ENCODE assay signal across 24 cellular contexts in genomic region chr2:205808493-205809121, GRCh38.
DNase-seq lines count a peak whose midpoint lies in the region; ATAC-seq, FAIRE-seq and TF ChIP-seq lines count a peak whose summit lies in the region.
"Had no signal": no experiment of that assay in that cellular context is flagged by ENCODE, and none has a peak within 500 bp of the region (broad histone marks: within the 10 kb centered on the region; RNA-seq: fewer than 3 reads in every experiment).

No MANE protein-coding gene starts in this region.

- no peak overlapping the region for H3K4ac ChIP-seq in IMR-90 (ENCODE audit: low read depth, low read length)

- peak; percentile 73 for FAIRE-seq in bronchial epithelial cell (lab: Jason Lieb, UNC)
- FAIRE-seq: endothelial cell of umbilical vein had no signal

- intact Hi-C loops in IMR-90 (cut with micrococcal nuclease) (no loop called here), transverse colon (cut with DNase I; ENCODE audit: low total_unique reads) (no loop called here)

- no peaks in the 10 kb centered on the region for H3K9me3 Mint-ChIP-seq in naive thymus-derived CD8-positive, alpha-beta T cell
- H3K9me3 Mint-ChIP-seq: activated T-cell treated with anti-CD3 and anti-CD28 coated beads, Interleukin-2, amount 50 U/mL, for 24 hours; CD4-positive, alpha-beta memory T cell; natural killer cell treated with Interleukin-12 subunit alpha and Interleukin-12 subunit beta and Interleukin-15 and Interleukin-18, amount 100 ng/mL, for 72 hours; stimulated activated naive CD8-positive, alpha-beta T cell treated with anti-CD3 and anti-CD28 coated beads, Interleukin-15, Interleukin-2, amounts not matched to agents 100 ng/mL and 50 ng/mL, for 24 hours had no signal

- ATAC-seq in IMR-90 (ENCODE audit: low read depth) (peak; percentile 21), HG03135 (IDR thresholded peaks at IDR 0.05; ENCODE audit: unreplicated experiment) (no peak)
- no peak for ATAC-seq in naive thymus-derived CD8-positive, alpha-beta T cell
- ATAC-seq: foreskin keratinocyte; natural killer cell treated with Interleukin-12 subunit alpha and Interleukin-12 subunit beta and Interleukin-15 and Interleukin-18, amount 100 ng/mL, for 72 hours had no signal

- no peak overlapping the region for H3K9ac ChIP-seq in IMR-90 (ENCODE audit: low read depth, low read length)
- H3K9ac ChIP-seq: parathyroid adenoma had no signal

- H2BK20ac ChIP-seq in IMR-90 (ENCODE audit: low read depth, low read length) = no peak overlapping the region

- H3K27me3 ChIP-seq in IMR-90 (ENCODE audit: control insufficient read depth, insufficient read depth, low read length) (peaks cover 16% of the 10 kb centered on the region), bronchial epithelial cell (ENCODE audit: control insufficient read depth, insufficient read depth, low read length) (no peaks in the 10 kb centered on the region), transverse colon (no peaks in the 10 kb centered on the region)
- H3K27me3 ChIP-seq: foreskin keratinocyte, tibial nerve had no signal

- no peaks in the 10 kb centered on the region for H3K4me1 Mint-ChIP-seq in naive thymus-derived CD8-positive, alpha-beta T cell
- H3K4me1 Mint-ChIP-seq: CD4-positive, alpha-beta memory T cell had no signal

- no peaks in the 10 kb centered on the region for H3K9me1 ChIP-seq in IMR-90 (ENCODE audit: insufficient read depth, low read length)

- POLR2A ChIA-PET in IMR-90 (lab: Charles Lee; ENCODE audit: unreplicated experiment) = interaction anchor here (0.6 kb wide), 1 partner anchor 8 kb away, joined by 7 read pairs; no protein-coding TSS in a partner anchor
- POLR2A ChIA-PET in naive thymus-derived CD8-positive, alpha-beta T cell (lab: Charles Lee) = no interaction called here

- no peak overlapping the region for H3K4me2 ChIP-seq in IMR-90 (ENCODE audit: low read depth, low read length)
- H3K4me2 ChIP-seq: smooth muscle cell had no signal

- H3K27ac ChIP-seq in IMR-90 (ENCODE audit: insufficient read depth, low read length) (no peak overlapping the region), transverse colon (no peak overlapping the region)
- H3K27ac ChIP-seq: foreskin keratinocyte, parathyroid adenoma, tibial nerve had no signal

- peak overlapping the region; percentile 20 for H2AK9ac ChIP-seq in IMR-90 (replicated peaks; ENCODE audit: low read depth, low read length, poor library complexity)

- no peaks in the 10 kb centered on the region for H3K79me1 ChIP-seq in IMR-90 (ENCODE audit: low read depth in 1 of 2, low read length in 2 of 2)

- H3K36me3 Mint-ChIP-seq in naive thymus-derived CD8-positive, alpha-beta T cell = no peaks in the 10 kb centered on the region
- H3K36me3 Mint-ChIP-seq: CD4-positive, alpha-beta memory T cell; natural killer cell treated with Interleukin-12 subunit alpha and Interleukin-12 subunit beta and Interleukin-15 and Interleukin-18, amount 100 ng/mL, for 72 hours had no signal

- H3K4me1 ChIP-seq in IMR-90 (ENCODE audit: control insufficient read depth, insufficient read depth, low read length) (peaks cover 3% of the 10 kb centered on the region; the same call in 1 of the 2 replicates), transverse colon (no peaks in the 10 kb centered on the region)
- H3K4me1 ChIP-seq: HAP-1, parathyroid adenoma, tibial nerve had no signal

- no peak for TF ChIP-seq RAD21 in IMR-90 (IDR thresholded peaks at IDR 0.05; ENCODE audit: low read length)

- H3K36me3 ChIP-seq in IMR-90 (ENCODE audit: control insufficient read depth, insufficient read depth, low read length) = no peaks in the 10 kb centered on the region
- H3K36me3 ChIP-seq in bronchial epithelial cell (ENCODE audit: control insufficient read depth, insufficient read depth, low read length) = no peaks in the 10 kb centered on the region
- H3K36me3 ChIP-seq in transverse colon = no peaks in the 10 kb centered on the region
- H3K36me3 ChIP-seq: HAP-1, tibial nerve had no signal

- H3K56ac ChIP-seq in IMR-90 (ENCODE audit: extremely low read depth, insufficient read depth, low read length) = no peak overlapping the region

- CTCF ChIA-PET in IMR-90 (lab: Yijun Ruan, JAX) = interaction anchor here (0.6 kb wide), 1 partner anchor 1520 kb away, joined by 3 read pairs; no protein-coding TSS in a partner anchor

- H4K20me1 ChIP-seq in IMR-90 (ENCODE audit: insufficient read depth, low read length) = no peaks in the 10 kb centered on the region

- WGBS in IMR-90 (ENCODE audit: extremely low coverage in 2 of 2, insufficient read length in 1 of 2), 2 experiments = 100% methylated on average over 3 of the region's 7 CpGs; no CpG with 5 or more reads in 1 of the 2 experiments
- 89% methylated on average over 7 of the region's 7 CpGs; no CpG with 5 or more reads in 1 of the 2 donors for WGBS in transverse colon (ENCODE audit: low coverage in 1 of 2), 2 donors

- DNase-seq in AG20443 (ENCODE audit: low spot score) (peak; percentile 34), IMR-90 (no peak), bronchial epithelial cell (ENCODE audit: low read depth) (no peak), mucosa of gallbladder (ENCODE audit: low spot score) (peak; percentile 41), transverse colon (no peak)
- DNase-seq in naive thymus-derived CD8-positive, alpha-beta T cell = no peak
- DNase-seq in stimulated activated CD4-positive, alpha-beta T cell treated with anti-CD3 and anti-CD28 coated beads, Interleukin-4, amount 100 ng/mL, for 4 hours = no peak
- DNase-seq: activated naive CD4-positive, alpha-beta T cell treated with Interleukin-2 at 50 U/mL for 16 hours; activated T-cell treated with anti-CD3 and anti-CD28 coated beads, Interleukin-2, amount 50 U/mL, for 24 hours; amniotic stem cell; CD4-positive, alpha-beta memory T cell; central memory CD4-positive, alpha-beta T cell; foreskin keratinocyte; NCI-H1417 treated with DMSO at 0.1 percent for 48 hours; stimulated activated CD4-positive, alpha-beta T cell treated with anti-CD3 and anti-CD28 coated beads, Interleukin-2, amount 100 ng/mL, for 48 hours; T1000 had no signal

- H2BK15ac ChIP-seq in IMR-90 (ENCODE audit: low read depth, low read length) = no peak overlapping the region

- no peak overlapping the region for H3K23ac ChIP-seq in IMR-90 (ENCODE audit: low read depth, low read length)

- H3K4me3 Mint-ChIP-seq in naive thymus-derived CD8-positive, alpha-beta T cell = no peak overlapping the region
- H3K4me3 Mint-ChIP-seq: activated T-cell treated with anti-CD3 and anti-CD28 coated beads, Interleukin-2, amount 50 U/mL, for 24 hours; CD4-positive, alpha-beta memory T cell; natural killer cell treated with Interleukin-12 subunit alpha and Interleukin-12 subunit beta and Interleukin-15 and Interleukin-18, amount 100 ng/mL, for 72 hours; stimulated activated naive CD8-positive, alpha-beta T cell treated with anti-CD3 and anti-CD28 coated beads, Interleukin-15, Interleukin-2, amounts not matched to agents 100 ng/mL and 50 ng/mL, for 24 hours had no signal

- H3K4me3 ChIP-seq in IMR-90 (ENCODE audit: insufficient read depth, low read depth, low read length) (no peak overlapping the region), bronchial epithelial cell (ENCODE audit: low read depth, low read length) (no peak overlapping the region), transverse colon (no peak overlapping the region)
- H3K4me3 ChIP-seq: HAP-1, smooth muscle cell, tibial nerve had no signal

- no peak overlapping the region for H2AFZ ChIP-seq in IMR-90 (replicated peaks; ENCODE audit: low read length, poor library complexity)
- H2AFZ ChIP-seq: parathyroid adenoma had no signal

- in situ Hi-C loops in IMR-90 (cut with MboI; ENCODE audit: low sequenced_read_pairs) (no loop called here), transverse colon (cut with MboI; ENCODE audit: low pct_ligation_motif_present in 1 of 4, low pct_unique_long_range_greater_than_20kb in 1 of 4, low sequenced_read_pairs in 3 of 4) (no loop called here)

- H3K9me3 ChIP-seq in IMR-90 (ENCODE audit: control insufficient read depth, insufficient read depth, low read length) (no peaks in the 10 kb centered on the region), transverse colon (no peaks in the 10 kb centered on the region)
- H3K9me3 ChIP-seq: tibial nerve had no signal

- no peak overlapping the region for H2BK120ac ChIP-seq in IMR-90 (ENCODE audit: low read depth, low read length)

- H3K27me3 Mint-ChIP-seq in naive thymus-derived CD8-positive, alpha-beta T cell = peaks cover 0 to 7% (median 0%) of the 10 kb centered on the region in 5 donors
- H3K27me3 Mint-ChIP-seq: activated T-cell treated with anti-CD3 and anti-CD28 coated beads, Interleukin-2, amount 50 U/mL, for 24 hours; stimulated activated naive CD8-positive, alpha-beta T cell treated with anti-CD3 and anti-CD28 coated beads, Interleukin-15, Interleukin-2, amounts not matched to agents 100 ng/mL and 50 ng/mL, for 24 hours had no signal

- no TSS peak for BruUV-seq in IMR-90 (replicated peaks; lab: Mats Ljungman, UMichigan)

- dilution Hi-C loops in IMR-90 (cut with HindIII; ENCODE audit: low sequenced_read_pairs, unreplicated experiment) = no loop called here

- H3K27ac Mint-ChIP-seq in naive thymus-derived CD8-positive, alpha-beta T cell = no peak overlapping the region
- H3K27ac Mint-ChIP-seq: activated T-cell treated with anti-CD3 and anti-CD28 coated beads, Interleukin-2, amount 50 U/mL, for 24 hours; CD4-positive, alpha-beta memory T cell; natural killer cell treated with Interleukin-12 subunit alpha and Interleukin-12 subunit beta and Interleukin-15 and Interleukin-18, amount 100 ng/mL, for 72 hours; stimulated activated naive CD8-positive, alpha-beta T cell treated with anti-CD3 and anti-CD28 coated beads, Interleukin-15, Interleukin-2, amounts not matched to agents 100 ng/mL and 50 ng/mL, for 24 hours had no signal

- TF ChIP-seq POLR2A in IMR-90 (IDR thresholded peaks at IDR 0.05; ENCODE audit: low read depth, low read length) (no peak), transverse colon (IDR thresholded peaks at IDR 0.05) (no peak)

- no peak for TF ChIP-seq EP300 in transverse colon (IDR thresholded peaks at IDR 0.05; ENCODE audit: low read depth)

- H2AK5ac ChIP-seq in IMR-90 (ENCODE audit: low read depth, low read length) = peak overlapping the region; percentile 24; the same call in 1 of the 2 replicates

- H4K91ac ChIP-seq in IMR-90 (ENCODE audit: insufficient read depth, low read depth, low read length) = no peak overlapping the region

- H3K14ac ChIP-seq in IMR-90 (replicated peaks; ENCODE audit: low read depth, low read length) = no peak overlapping the region

- no peak overlapping the region for H3K18ac ChIP-seq in IMR-90 (ENCODE audit: low read depth, low read length)

- no peak overlapping the region for H4K8ac ChIP-seq in IMR-90 (ENCODE audit: low read depth in 2 of 2, low read length in 2 of 2)

- H4K5ac ChIP-seq in IMR-90 (ENCODE audit: low read depth, low read length) = no peak overlapping the region

- no peak for TF ChIP-seq CTCF in IMR-90 (conservative IDR thresholded peaks at IDR 0.05; ENCODE audit: low read depth, low read length)
- TF ChIP-seq CTCF in bronchial epithelial cell (IDR thresholded peaks at IDR 0.05; ENCODE audit: insufficient read depth, low read length, severe bottlenecking) = no peak
- TF ChIP-seq CTCF in transverse colon (IDR thresholded peaks at IDR 0.05) = no peak

- no peak overlapping the region for H2BK5ac ChIP-seq in IMR-90 (ENCODE audit: low read depth, low read length, poor library complexity, severe bottlenecking)

TF ChIP-seq in IMR-90, 13 proteins besides CTCF, POLR2A, EP300 and RAD21 (continues in another document):
- no peak for TF ChIP-seq MAZ (IDR thresholded peaks at IDR 0.05; ENCODE audit: borderline replicate concordance, low read depth, low read length)
- TF ChIP-seq MAFK (IDR thresholded peaks at IDR 0.05; ENCODE audit: low read depth, low read length) = no peak

Comparison
In these comparisons a context has a peak if more than half of its experiments do, and no peak if none do; other contexts are left out.
1. DNase-seq: peak in AG20443 (single experiment) and mucosa of gallbladder (single experiment); none in IMR-90 (single experiment), bronchial epithelial cell (single experiment), naive thymus-derived CD8-positive, alpha-beta T cell (0 of 10), transverse colon (single experiment) and stimulated activated CD4-positive, alpha-beta T cell treated with anti-CD3 and anti-CD28 coated beads, Interleukin-4, amount 100 ng/mL, for 4 hours (0 of 2).